1 cellular context compared by ENCODE assay signal in genomic region chr17:59702304-59702703, GRCh38.
TF ChIP-seq lines count a peak whose summit lies in the region.

No MANE protein-coding gene starts in this region.

TF ChIP-seq in K562, 482 proteins besides CTCF, POLR2A, EP300 and RAD21 (continued from another document and continues in another):
- 0 out of 2 replicates have a peak, but pooled peaks have one; percentile 36 for TF ChIP-seq NBN (IDR thresholded peaks at IDR 0.05; ENCODE audit: low read depth)
- TF ChIP-seq ZBTB7A (IDR thresholded peaks at IDR 0.05; ENCODE audit: borderline replicate concordance, control insufficient read depth, low read depth, low read length): peak; percentile 58; the same call in 1 of the 2 replicates
- peak; percentile 85; the same call in 1 of the 2 replicates for TF ChIP-seq CC2D1A (IDR thresholded peaks at IDR 0.05)
- 0 out of 4 replicates have a peak, but pooled peaks of 1 of the 2 experiments have one; percentile 34 for TF ChIP-seq HDAC1 (IDR thresholded peaks at IDR 0.05)
- TF ChIP-seq HNRNPL (IDR thresholded peaks at IDR 0.05; ENCODE audit: low read depth, low read length): no peak
- peak; percentile 31 to 60; a peak in 2 of 4 replicates for TF ChIP-seq KDM1A (IDR thresholded peaks at IDR 0.05)
- no peak for TF ChIP-seq NONO (IDR thresholded peaks at IDR 0.05; ENCODE audit: low read depth in 2 of 2, low read length in 1 of 2)
- TF ChIP-seq SMARCA4 (IDR thresholded peaks at IDR 0.05): peak; percentile 85
- no peak for TF ChIP-seq ARHGAP35 (IDR thresholded peaks at IDR 0.05; ENCODE audit: partially characterized antibody)
- TF ChIP-seq NCOR1 (IDR thresholded peaks at IDR 0.05): peak; percentile 93
- no peak for TF ChIP-seq ZKSCAN1 (IDR thresholded peaks at IDR 0.05; ENCODE audit: low read depth, low read length)
- peak; percentile 56; the same call in 1 of the 2 replicates for TF ChIP-seq ZBED1 (IDR thresholded peaks at IDR 0.05)
- no peak for TF ChIP-seq ZNF197 (CRISPR knock-in tag; IDR thresholded peaks at IDR 0.05; ENCODE audit: low read depth)
- TF ChIP-seq GTF2E2 (tag; IDR thresholded peaks at IDR 0.05): no peak
- TF ChIP-seq RNF219 (CRISPR knock-in tag; IDR thresholded peaks at IDR 0.05): no peak
- no peak for TF ChIP-seq FOXO4 (CRISPR knock-in tag; IDR thresholded peaks at IDR 0.05)
- no peak for TF ChIP-seq CAMTA2 (CRISPR knock-in tag; conservative IDR thresholded peaks at IDR 0.05)
- TF ChIP-seq DEAF1 (CRISPR knock-in tag; IDR thresholded peaks at IDR 0.05): no peak
- TF ChIP-seq GATA2 (CRISPR knock-in tag; IDR thresholded peaks at IDR 0.05): peak; percentile 87
- no peak for TF ChIP-seq IFI16 (CRISPR knock-in tag; IDR thresholded peaks at IDR 0.05)
- no peak for TF ChIP-seq CREBBP (IDR thresholded peaks at IDR 0.05; ENCODE audit: low read depth, low read length)
- peak; percentile 56 for TF ChIP-seq TFAP4 (CRISPR knock-in tag; IDR thresholded peaks at IDR 0.05; ENCODE audit: borderline replicate concordance)
- TF ChIP-seq TRIM28 (IDR thresholded peaks at IDR 0.05): no peak; the same call in 1 of the 2 replicates
- TF ChIP-seq PKNOX1 (IDR thresholded peaks at IDR 0.05): peak; percentile 24; the same call in 1 of the 2 replicates
- 0 out of 4 replicates have a peak, but pooled peaks of 1 of the 2 experiments have one; percentile 35 for TF ChIP-seq TBL1XR1 (IDR thresholded peaks at IDR 0.05; ENCODE audit: low read length in 2 of 2)
- no peak for TF ChIP-seq CBX3 (IDR thresholded peaks at IDR 0.05; ENCODE audit: borderline replicate concordance in 1 of 2, low read length in 2 of 2)
- TF ChIP-seq MTA3 (IDR thresholded peaks at IDR 0.05; ENCODE audit: borderline replicate concordance): 0 out of 2 replicates have a peak, but pooled peaks have one; percentile 35
- no peak for TF ChIP-seq ID3 (CRISPR knock-in tag; IDR thresholded peaks at IDR 0.05)
- 0 out of 2 replicates have a peak, but pooled peaks have one; percentile 24 for TF ChIP-seq ID3 (tag; IDR thresholded peaks at IDR 0.05)
- peak; percentile 56 to 79; a peak in 3 of 4 replicates for TF ChIP-seq TRIM24 (IDR thresholded peaks at IDR 0.05)
- TF ChIP-seq EHMT2 (IDR thresholded peaks at IDR 0.05): no peak
- TF ChIP-seq MAFF (IDR thresholded peaks at IDR 0.05; ENCODE audit: low read length): no peak
- TF ChIP-seq ZNF318 (IDR thresholded peaks at IDR 0.05; ENCODE audit: borderline replicate concordance in 1 of 2, low read depth in 1 of 2): no peak
- no peak for TF ChIP-seq ATF6 (CRISPR knock-in tag; IDR thresholded peaks at IDR 0.05)
- 0 out of 2 replicates have a peak, but pooled peaks have one; percentile 24 for TF ChIP-seq CREM (IDR thresholded peaks at IDR 0.05; ENCODE audit: low read depth)
- TF ChIP-seq HDGF (IDR thresholded peaks at IDR 0.05): 0 out of 2 replicates have a peak, but pooled peaks have one; percentile 32
- TF ChIP-seq MXI1 (IDR thresholded peaks at IDR 0.05; ENCODE audit: low read depth, low read length): peak; percentile 32; the same call in 1 of the 2 replicates
- TF ChIP-seq PRMT5 (CRISPR knock-in tag; IDR thresholded peaks at IDR 0.05): no peak
- peak; percentile 96 for TF ChIP-seq PML (IDR thresholded peaks at IDR 0.05; ENCODE audit: low read length)
- TF ChIP-seq CBFB (CRISPR knock-in tag; IDR thresholded peaks at IDR 0.05): peak; percentile 44; the same call in 1 of the 2 replicates
- TF ChIP-seq KLF6 (CRISPR knock-in tag; IDR thresholded peaks at IDR 0.05; ENCODE audit: borderline replicate concordance): no peak
- 0 out of 2 replicates have a peak, but pooled peaks have one; percentile 70 for TF ChIP-seq LCOR (CRISPR knock-in tag; IDR thresholded peaks at IDR 0.05)
- TF ChIP-seq NEUROD1 (IDR thresholded peaks at IDR 0.05; ENCODE audit: borderline replicate concordance, low read depth, low read length, partially characterized antibody): peak; percentile 37
- no peak for TF ChIP-seq SNAPC5 (CRISPR knock-in tag; IDR thresholded peaks at IDR 0.05)
- TF ChIP-seq YY1 (IDR thresholded peaks at IDR 0.05; ENCODE audit: borderline replicate concordance in 1 of 3, control insufficient read depth in 1 of 3, extremely low read depth in 1 of 3, insufficient read depth in 3 of 3, insufficient read length in 1 of 3, insufficient replicate concordance in 2 of 3, low read depth in 1 of 3, low read length in 2 of 3): no peak
- no peak for TF ChIP-seq POLR2H (tag; IDR thresholded peaks at IDR 0.05; ENCODE audit: low read depth)
